ENCODE assay signal across 8 cellular contexts in the genomic region with DNA sequence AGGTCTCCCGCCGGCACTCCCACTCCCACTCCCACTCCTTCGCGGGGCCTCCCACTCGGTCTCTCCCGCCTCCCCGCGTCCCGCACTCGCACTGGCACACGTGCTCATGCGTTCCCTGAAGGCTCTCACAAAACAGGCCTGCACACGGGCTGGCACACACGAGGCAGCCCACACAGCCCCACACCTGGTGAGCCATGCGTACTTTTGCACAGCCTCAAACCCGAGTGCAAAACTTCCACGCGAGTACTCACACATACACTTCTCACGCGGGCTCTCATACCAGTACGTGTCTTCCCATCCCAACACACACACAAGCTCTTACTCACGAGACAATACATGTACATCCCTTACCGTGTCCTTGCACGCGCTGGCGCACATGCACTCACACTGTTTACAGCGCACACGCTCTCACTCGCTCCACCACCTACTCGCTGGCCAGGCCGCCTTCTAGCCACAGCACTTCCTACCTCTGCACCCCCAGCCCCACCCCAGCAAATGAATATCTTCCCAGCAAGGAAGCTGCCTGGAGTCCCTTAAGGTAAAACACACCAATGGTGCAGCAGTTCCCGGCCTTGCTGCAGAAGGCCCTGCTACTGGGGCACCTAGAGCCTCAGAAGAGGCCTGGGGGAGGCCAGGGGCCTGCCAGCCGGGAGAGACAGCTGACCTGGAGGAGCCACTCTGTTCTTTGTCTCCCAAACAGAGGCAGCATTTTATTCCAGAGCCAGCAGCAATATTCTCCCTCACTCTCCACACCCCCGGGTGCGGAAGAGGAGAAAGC. TPM values are rescaled to one million over a fixed set of nuclear protein-coding genes. Genes with fewer than 3 reads are reported as not detected.
DNase-seq lines count a peak whose midpoint lies in the region; ATAC-seq and TF ChIP-seq lines count a peak whose summit lies in the region.

No MANE protein-coding gene starts in this region.

- ATAC-seq in GM21786 (IDR thresholded peaks at IDR 0.05; ENCODE audit: unreplicated experiment), result no peak

- H2BK5ac ChIP-seq in neuronal stem cell (ENCODE audit: low read length), result peak overlapping the region; percentile 60

- H3K27ac ChIP-seq in WERI-Rb-1 (peak overlapping the region; percentile 58), neuronal stem cell (replicated peaks; ENCODE audit: low read length) (peak overlapping the region; percentile 24)

- H3K18ac ChIP-seq in neuronal stem cell (ENCODE audit: low read length), result peak overlapping the region; percentile 97

- peak overlapping the region; percentile 63 for H3K9ac ChIP-seq in neuronal stem cell (ENCODE audit: low read depth, low read length, poor library complexity)

- H2BK12ac ChIP-seq in neuronal stem cell (ENCODE audit: low read length), result peak overlapping the region; percentile 98

- H2BK15ac ChIP-seq in neuronal stem cell (ENCODE audit: low read length), result peak overlapping the region; percentile 93

- H3K27me3 ChIP-seq in WERI-Rb-1 (ENCODE audit: insufficient read depth, low read depth, severe bottlenecking) (no peaks in the 10 kb centered on the region), neuronal stem cell (ENCODE audit: control insufficient read depth in 3 of 3, insufficient read depth in 3 of 3, low read depth in 1 of 3, low read length in 3 of 3) (peaks cover 0 to 35% (median 7%) of the 10 kb centered on the region in 3 experiments)

- H3K36me3 ChIP-seq in WERI-Rb-1 (no peaks in the 10 kb centered on the region), neuronal stem cell (replicated peaks in 1 of 2; ENCODE audit: control insufficient read depth in 2 of 2, insufficient read depth in 2 of 2, low read length in 2 of 2) (no peaks in the 10 kb centered on the region)

- DNase-seq in NCI-H748 (lab: John Stamatoyannopoulos, UW; ENCODE audit: unreplicated experiment), result peak; percentile 46
- DNase-seq in NCI-H748 treated with DMSO at 0.1 percent for 48 hours (lab: John Stamatoyannopoulos, UW), result no peak
- peak; percentile 30 for DNase-seq in WERI-Rb-1
- DNase-seq in foreskin fibroblast, result peak in 1 of 2 donors; percentile 21
- DNase-seq in neuronal stem cell (ENCODE audit: low spot score), result no peak
- DNase-seq in NCI-H226, result no peak
- DNase-seq in G401 (ENCODE audit: low spot score), result no peak

- H3K23ac ChIP-seq in neuronal stem cell (ENCODE audit: low read depth, low read length, poor library complexity), result peak overlapping the region; percentile 80

- H3K4me3 ChIP-seq in WERI-Rb-1 (ENCODE audit: low read depth, low read length), result peak overlapping the region; percentile 53
- peak overlapping the region; percentile 53 to 81 for H3K4me3 ChIP-seq in foreskin fibroblast (ENCODE audit: low read depth in 1 of 2, low read length in 2 of 2)
- H3K4me3 ChIP-seq in neuronal stem cell (ENCODE audit: low read length in 2 of 2), result peak overlapping the region; percentile 59 to 80

- H3K4ac ChIP-seq in neuronal stem cell (ENCODE audit: low read length), result peak overlapping the region; percentile 38

- H3K79me1 ChIP-seq in neuronal stem cell (ENCODE audit: low read depth, low read length), result no peaks in the 10 kb centered on the region

- peak overlapping the region; percentile 95 for H3K4me2 ChIP-seq in neuronal stem cell (ENCODE audit: insufficient read depth, low read length, poor library complexity, severe bottlenecking)

- in situ Hi-C loops in G401 (cut with HindIII; ENCODE audit: low sequenced_read_pairs), result no loop called here

- WGBS in neuronal stem cell (ENCODE audit: extremely low coverage in 2 of 2, insufficient read length in 2 of 2, insufficient replicate concordance in 1 of 2), 2 donors, result no CpG with 5 or more reads among the region's 35 CpGs

- H2AK5ac ChIP-seq in neuronal stem cell (ENCODE audit: low read depth, low read length), result peak overlapping the region; percentile 89

- peak overlapping the region; percentile 95 for H2AFZ ChIP-seq in neuronal stem cell (ENCODE audit: low read length)

- TF ChIP-seq CTCF in WERI-Rb-1 (IDR thresholded peaks at IDR 0.05; ENCODE audit: low read depth, low read length) (no peak), foreskin fibroblast (IDR thresholded peaks at IDR 0.05; ENCODE audit: low read depth, low read length) (no peak)

- no peaks in the 10 kb centered on the region for H3K9me3 ChIP-seq in WERI-Rb-1 (ENCODE audit: severe bottlenecking)
- no peaks in the 10 kb centered on the region for H3K9me3 ChIP-seq in neuronal stem cell (replicated peaks in 1 of 2; ENCODE audit: control insufficient read depth in 2 of 2, insufficient read depth in 1 of 2, low read depth in 1 of 2, low read length in 2 of 2)

- H4K8ac ChIP-seq in neuronal stem cell (ENCODE audit: low read depth, low read length), result peak overlapping the region; percentile 84

- peak overlapping the region; percentile 87 for H4K91ac ChIP-seq in neuronal stem cell (ENCODE audit: low read depth, low read length, poor library complexity)

- H3K14ac ChIP-seq in neuronal stem cell (ENCODE audit: low read length), result peak overlapping the region; percentile 95

- H3K4me1 ChIP-seq in neuronal stem cell (ENCODE audit: control insufficient read depth in 2 of 2, insufficient read depth in 1 of 2, low read depth in 1 of 2, low read length in 2 of 2), result peaks cover 25 to 27% of the 10 kb centered on the region in 2 donors

- peak overlapping the region; percentile 30 for H2BK120ac ChIP-seq in neuronal stem cell (ENCODE audit: low read depth, low read length)

RNA-seq across cellular contexts. Expression of a gene that starts 0.5 kb away (rescaled TPM):
- 1.3 TPM for polyA plus RNA-seq in neuronal stem cell (2013, experiment 1 of 2)
- 1.1 TPM for polyA plus RNA-seq in neuronal stem cell (2013, experiment 2 of 2)
- 44.3 and 53.5 TPM in 2 replicates for total RNA-seq in G401 (2014; rRNA removed; shearing (Covaris generic))

Comparison
In these comparisons a context has a peak if more than half of its experiments do, and no peak if none do; other contexts are left out.
1. DNase-seq: peak in NCI-H748 (single experiment) and WERI-Rb-1 (single experiment); none in NCI-H748 treated with DMSO at 0.1 percent for 48 hours (single experiment), neuronal stem cell (single experiment), NCI-H226 (single experiment) and G401 (single experiment).
2. Peak in every context shown above with its lines, with median percentiles within 50 percentile points of each other: H3K4me3 ChIP-seq.